ENCODE assay signal across 1 cellular context in the genomic region with DNA sequence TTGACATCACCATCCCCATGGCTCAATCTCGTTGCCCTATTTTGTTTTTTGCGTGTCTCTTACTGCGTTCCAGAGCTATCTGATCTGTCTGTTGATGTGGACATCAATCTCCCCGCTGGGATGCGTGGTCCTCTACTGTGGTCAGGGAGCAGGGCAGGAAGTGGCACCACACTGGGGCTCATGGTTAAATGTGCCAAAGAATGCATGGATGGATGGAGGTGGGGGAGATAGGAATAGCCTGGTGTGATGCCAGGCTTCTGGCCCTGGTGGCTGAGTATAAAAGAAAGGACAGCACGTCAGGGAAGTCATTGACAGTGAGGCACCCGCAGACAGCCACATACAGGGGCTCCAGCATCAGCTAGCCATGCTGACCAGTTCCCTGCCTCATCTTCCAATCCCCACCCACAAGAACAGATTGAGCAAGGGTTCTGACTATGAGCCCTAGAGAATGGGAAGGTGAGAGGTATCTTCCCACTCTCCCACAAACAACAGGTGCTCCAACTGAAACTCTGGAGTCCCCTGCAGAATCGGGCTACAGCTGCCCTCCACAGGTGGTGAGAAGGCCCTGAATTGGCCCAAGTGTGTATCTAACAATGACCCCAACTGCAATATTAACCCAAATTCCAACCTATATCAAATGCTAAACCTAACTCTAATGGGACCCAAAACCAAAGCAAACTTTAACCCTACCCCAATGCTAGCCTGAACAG.
TF ChIP-seq lines count a peak whose summit lies in the region.

No MANE protein-coding gene starts in this region.

TF ChIP-seq in HepG2, 621 proteins besides CTCF, POLR2A, EP300 and RAD21:
- TF ChIP-seq SIN3A (IDR thresholded peaks at IDR 0.05; ENCODE audit: borderline replicate concordance, low read depth, low read length), result no peak
